Comparison of ENCODE assay signal across 9 cellular contexts in the genomic region with DNA sequence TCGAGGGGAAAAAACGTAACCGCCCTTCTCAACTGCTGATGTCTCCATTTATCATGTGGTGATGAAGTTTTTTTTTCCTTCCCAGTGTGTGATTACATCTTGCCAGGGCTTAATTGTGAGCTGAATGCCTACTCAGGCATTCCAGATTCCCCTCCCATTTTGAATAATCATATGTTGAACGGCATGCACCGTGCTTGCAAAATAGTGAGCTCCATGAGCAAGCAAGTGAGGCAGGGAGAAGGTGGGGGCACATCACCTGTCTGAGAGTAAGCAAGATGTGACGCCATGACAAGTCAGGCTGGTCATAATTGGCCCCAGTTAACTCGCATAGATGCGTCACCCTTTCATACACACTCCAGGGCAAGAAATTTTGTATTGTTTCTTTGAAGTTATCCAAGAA. TPM values are rescaled to one million over a fixed set of nuclear protein-coding genes. Genes with fewer than 3 reads are reported as not detected.
DNase-seq lines count a peak whose midpoint lies in the region; ATAC-seq and TF ChIP-seq lines count a peak whose summit lies in the region.
"Had no signal": no experiment of that assay in that cellular context is flagged by ENCODE, and none has a peak within 500 bp of the region (broad histone marks: within the 10 kb centered on the region; RNA-seq: fewer than 3 reads in every experiment).

No MANE protein-coding gene starts in this region.

- H3K79me2 ChIP-seq in SK-N-SH (ENCODE audit: insufficient read depth) (peaks cover 21% of the 10 kb centered on the region), smooth muscle cell (ENCODE audit: low read depth) (peaks cover 20% of the 10 kb centered on the region)

- TF ChIP-seq CTCF in SK-N-SH (IDR thresholded peaks at IDR 0.05) (no peak), RWPE2 (IDR thresholded peaks at IDR 0.05; ENCODE audit: poor library complexity, severe bottlenecking) (no peak), fibroblast of pulmonary artery (IDR thresholded peaks at IDR 0.05; ENCODE audit: low read length, missing control alignments) (no peak), smooth muscle cell (IDR thresholded peaks at IDR 0.05; ENCODE audit: borderline replicate concordance, insufficient read depth, poor library complexity, severe bottlenecking) (no peak)

- no peaks in the 10 kb centered on the region for H3K9me2 ChIP-seq in SK-N-SH

- H3K9me3 ChIP-seq in SK-N-SH (no peaks in the 10 kb centered on the region), RWPE2 (ENCODE audit: severe bottlenecking) (no peaks in the 10 kb centered on the region), smooth muscle cell (replicated peaks; ENCODE audit: low read depth) (no peaks in the 10 kb centered on the region)

- no peak overlapping the region for H3K9ac ChIP-seq in SK-N-SH
- no peak overlapping the region for H3K9ac ChIP-seq in smooth muscle cell (ENCODE audit: low read depth)

- H3K4me2 ChIP-seq in SK-N-SH (peak overlapping the region; percentile 63; the same call in 1 of the 2 replicates), smooth muscle cell (peak overlapping the region; percentile 81)

- CTCF ChIA-PET in SK-N-SH (lab: Yijun Ruan, JAX) = interaction anchor here (1.6 kb wide), 1 partner anchor 46 kb away, joined by 3 read pairs; no protein-coding TSS in a partner anchor

- H4K20me1 ChIP-seq in SK-N-SH (ENCODE audit: insufficient read depth) = no peaks in the 10 kb centered on the region
- peaks cover 12% of the 10 kb centered on the region for H4K20me1 ChIP-seq in smooth muscle cell (ENCODE audit: low read depth)

- TF ChIP-seq RAD21 in SK-N-SH (IDR thresholded peaks at IDR 0.05; ENCODE audit: low read length) = no peak

- ATAC-seq in SK-N-SH treated with all-trans-retinoic acid at 6 μM for 48 hours (no peak), RWPE2 (ENCODE audit: low read depth) (no peak)

- POLR2A ChIA-PET in SK-N-SH (lab: Yijun Ruan, JAX) = interaction anchor here (0.6 to 2.3 kb wide), 2 partner anchors 14 to 19 kb away, joined by 3 to 9 read pairs; partner anchors contain the start of genes ACO2 and PHF5A

- H2AFZ ChIP-seq in SK-N-SH (ENCODE audit: low read depth) = no peak overlapping the region
- H2AFZ ChIP-seq in smooth muscle cell (ENCODE audit: low read depth) = no peak overlapping the region

- no peak overlapping the region for H3K4me3 ChIP-seq in SK-N-SH (ENCODE audit: low read depth in 2 of 2, low read length in 1 of 2)
- peak overlapping the region; percentile 20 for H3K4me3 ChIP-seq in RWPE2 (ENCODE audit: severe bottlenecking)
- peak overlapping the region; percentile 49 for H3K4me3 ChIP-seq in fibroblast of pulmonary artery (replicated peaks; ENCODE audit: low read depth, low read length)
- no peak overlapping the region for H3K4me3 ChIP-seq in smooth muscle cell

- TF ChIP-seq EP300 in SK-N-SH (IDR thresholded peaks at IDR 0.05; ENCODE audit: borderline replicate concordance in 1 of 2, low read depth in 1 of 2, low read length in 1 of 2) = no peak

- H3F3A ChIP-seq in SK-N-SH (replicated peaks; ENCODE audit: insufficient read depth) (no peaks in the 10 kb centered on the region), smooth muscle cell (ENCODE audit: low read depth) (peaks cover 5% of the 10 kb centered on the region)

- H3K4me1 ChIP-seq in SK-N-SH (ENCODE audit: control insufficient read depth in 1 of 2, insufficient read depth in 2 of 2, low read depth in 1 of 2, low read length in 1 of 2) (peaks cover 0 to 5% of the 10 kb centered on the region in 2 experiments; a peak in 2 of 4 replicates), RWPE2 (ENCODE audit: insufficient read depth, poor library complexity, severe bottlenecking) (no peaks in the 10 kb centered on the region), smooth muscle cell (ENCODE audit: low read depth) (peaks cover 4% of the 10 kb centered on the region)

- H3K36me3 ChIP-seq in SK-N-SH (replicated peaks in 1 of 2; ENCODE audit: control insufficient read depth in 1 of 2, insufficient read depth in 2 of 2, low read length in 1 of 2) (no peaks in the 10 kb centered on the region), RWPE2 (ENCODE audit: low read depth) (no peaks in the 10 kb centered on the region), smooth muscle cell (ENCODE audit: low read depth) (no peaks in the 10 kb centered on the region)

- whole genome bisulfite sequencing in SK-N-SH (ENCODE audit: low lambda C conversion rate) = 62% methylated on average over 7 of the region's 8 CpGs
- WGBS in smooth muscle cell (ENCODE audit: low lambda C conversion rate) = 92% methylated on average over 8 of the region's 8 CpGs

- H3K27me3 ChIP-seq in SK-N-SH (ENCODE audit: insufficient read depth) = no peaks in the 10 kb centered on the region
- H3K27me3 ChIP-seq in RWPE2 (ENCODE audit: insufficient read depth, poor library complexity, severe bottlenecking) = no peaks in the 10 kb centered on the region
- H3K27me3 ChIP-seq in smooth muscle cell (ENCODE audit: low read depth) = no peaks in the 10 kb centered on the region

- DNase-seq in SK-N-SH = no peak
- DNase-seq in RWPE2 (ENCODE audit: low spot score) = no peak
- no peak for DNase-seq in fibroblast of pulmonary artery (ENCODE audit: low read depth)
- DNase-seq in smooth muscle cell (lab: John Stamatoyannopoulos, UW; ENCODE audit: unreplicated experiment) = no peak
- no peak for DNase-seq in iPS-NIHi11 (ENCODE audit: low spot score)
- no peak for DNase-seq in mucosa of gallbladder (ENCODE audit: low spot score)
- no peak for DNase-seq in DMS 273 (lab: John Stamatoyannopoulos, UW; ENCODE audit: unreplicated experiment)
- DNase-seq: T-helper 9 cell had no signal

- H3K27ac ChIP-seq in SK-N-SH (ENCODE audit: low read depth in 2 of 2, low read length in 1 of 2) (peak overlapping the region in 1 of 2 experiments; percentile 64; a peak in 2 of 4 replicates), RWPE2 (ENCODE audit: poor library complexity, severe bottlenecking) (peak overlapping the region; percentile 90), smooth muscle cell (ENCODE audit: low read depth) (no peak overlapping the region)

TF ChIP-seq in SK-N-SH, 30 proteins besides CTCF, POLR2A, EP300 and RAD21:
- TF ChIP-seq YY1 (IDR thresholded peaks at IDR 0.05; ENCODE audit: low read depth) (no peak), GATA2 (CRISPR knock-in tag; IDR thresholded peaks at IDR 0.05) (no peak), IRF3 (IDR thresholded peaks at IDR 0.05; ENCODE audit: low read depth, low read length) (no peak), NRF1 (IDR thresholded peaks at IDR 0.05; ENCODE audit: low read depth, low read length) (no peak), FOXJ3 (CRISPR knock-in tag; IDR thresholded peaks at IDR 0.05) (no peak), SMC3 (IDR thresholded peaks at IDR 0.05; ENCODE audit: low read depth, low read length) (no peak), SIN3A (IDR thresholded peaks at IDR 0.05; ENCODE audit: borderline replicate concordance, low read depth, low read length) (no peak), TCF12 (IDR thresholded peaks at IDR 0.05) (no peak), POLR2AphosphoS5 (IDR thresholded peaks at IDR 0.05; ENCODE audit: low read depth, low read length) (no peak)

TF ChIP-seq in SK-N-SH treated with all-trans-retinoic acid at 6 μM for 48 hours, 23 proteins besides CTCF, POLR2A, EP300 and RAD21 (continues in another document):
- TF ChIP-seq CREB5 (CRISPR knock-in tag; IDR thresholded peaks at IDR 0.05; ENCODE audit: low read depth) (no peak), TOX (CRISPR knock-in tag; IDR thresholded peaks at IDR 0.05; ENCODE audit: borderline replicate concordance) (no peak), PPARA (CRISPR knock-in tag; IDR thresholded peaks at IDR 0.05; ENCODE audit: borderline replicate concordance) (no peak), ZFP3 (CRISPR knock-in tag; IDR thresholded peaks at IDR 0.05) (no peak), ZNF565 (CRISPR knock-in tag; conservative IDR thresholded peaks at IDR 0.05; ENCODE audit: low read depth) (no peak)
- TF ChIP-seq, protein P1, sequence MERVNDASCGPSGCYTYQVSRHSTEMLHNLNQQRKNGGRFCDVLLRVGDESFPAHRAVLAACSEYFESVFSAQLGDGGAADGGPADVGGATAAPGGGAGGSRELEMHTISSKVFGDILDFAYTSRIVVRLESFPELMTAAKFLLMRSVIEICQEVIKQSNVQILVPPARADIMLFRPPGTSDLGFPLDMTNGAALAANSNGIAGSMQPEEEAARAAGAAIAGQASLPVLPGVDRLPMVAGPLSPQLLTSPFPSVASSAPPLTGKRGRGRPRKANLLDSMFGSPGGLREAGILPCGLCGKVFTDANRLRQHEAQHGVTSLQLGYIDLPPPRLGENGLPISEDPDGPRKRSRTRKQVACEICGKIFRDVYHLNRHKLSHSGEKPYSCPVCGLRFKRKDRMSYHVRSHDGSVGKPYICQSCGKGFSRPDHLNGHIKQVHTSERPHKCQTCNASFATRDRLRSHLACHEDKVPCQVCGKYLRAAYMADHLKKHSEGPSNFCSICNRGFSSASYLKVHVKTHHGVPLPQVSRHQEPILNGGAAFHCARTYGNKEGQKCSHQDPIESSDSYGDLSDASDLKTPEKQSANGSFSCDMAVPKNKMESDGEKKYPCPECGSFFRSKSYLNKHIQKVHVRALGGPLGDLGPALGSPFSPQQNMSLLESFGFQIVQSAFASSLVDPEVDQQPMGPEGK (CRISPR knock-in tag; IDR thresholded peaks at IDR 0.05; ENCODE audit: borderline replicate concordance) = no peak

RNA-seq across cellular contexts. Expression of gene TOB2, which starts 2.7 kb away (rescaled TPM):
- 6.2 and 8.3 TPM in 2 replicates for polyA plus RNA-seq in SK-N-SH (2012; rRNA removed)
- polyA plus RNA-seq in SK-N-SH (2012; cell fraction: cytosol; rRNA removed) = 5.0 and 7.3 TPM in 2 replicates
- polyA plus RNA-seq in SK-N-SH (2012; cell fraction: nucleus; rRNA removed) = 7.2 and 8.6 TPM in 2 replicates
- 17.9 and 19.7 TPM in 2 replicates for total RNA-seq in smooth muscle cell
- 25.6 and 27.0 TPM in 2 replicates for polyA plus RNA-seq in smooth muscle cell
- 131 TPM for total RNA-seq in mucosa of gallbladder

RNA-seq across cellular contexts. Expression of gene PHF5A, which starts 19.2 kb away (rescaled TPM):
- polyA plus RNA-seq in SK-N-SH (2012; rRNA removed) = 39.6 and 47.5 TPM in 2 replicates
- polyA plus RNA-seq in SK-N-SH (2012; cell fraction: cytosol; rRNA removed) = 47.1 and 51.5 TPM in 2 replicates
- 7.8 and 15.5 TPM in 2 replicates for polyA plus RNA-seq in SK-N-SH (2012; cell fraction: nucleus; rRNA removed)
- 28.3 and 42.7 TPM in 2 replicates for total RNA-seq in smooth muscle cell
- 19.4 and 24.2 TPM in 2 replicates for polyA plus RNA-seq in smooth muscle cell
- total RNA-seq in mucosa of gallbladder = 29.1 TPM

RNA-seq across cellular contexts. Expression of gene ACO2, which starts 19.6 kb away (rescaled TPM):
- polyA plus RNA-seq in SK-N-SH (2012; rRNA removed) (21.1 and 47.0 TPM in 2 replicates), smooth muscle cell (72.1 and 85.5 TPM in 2 replicates)
- 22.5 and 35.2 TPM in 2 replicates for polyA plus RNA-seq in SK-N-SH (2012; cell fraction: cytosol; rRNA removed)
- polyA plus RNA-seq in SK-N-SH (2012; cell fraction: nucleus; rRNA removed) = 35.9 and 40.9 TPM in 2 replicates
- total RNA-seq in smooth muscle cell (33.0 and 33.4 TPM in 2 replicates), mucosa of gallbladder (172 TPM)

Comparison
In these comparisons a context has a peak if more than half of its experiments do, and no peak if none do; other contexts are left out.
1. H3K4me3 ChIP-seq: peak in RWPE2 (single experiment) and fibroblast of pulmonary artery (single experiment); none in SK-N-SH (0 of 2) and smooth muscle cell (single experiment).